In genomic region chr6:57255451-57256181, GRCh38 we compare ENCODE assay signal across 19 cellular contexts. TPM values are rescaled to one million over a fixed set of nuclear protein-coding genes. Genes with fewer than 3 reads are reported as not detected.
A peak's percentile ranks its signal among the peaks of the same experiment; 100 is the strongest.
DNase-seq lines count a peak whose midpoint lies in the region; ATAC-seq and TF ChIP-seq lines count a peak whose summit lies in the region.
"Had no signal": no experiment of that assay in that cellular context is flagged by ENCODE, and none has a peak within 500 bp of the region (broad histone marks: within the 10 kb centered on the region; RNA-seq: fewer than 3 reads in every experiment).

No MANE protein-coding gene starts in this region.

- peaks cover 38% of the 10 kb centered on the region for H3K4me1 Mint-ChIP-seq in progenitor cell of endocrine pancreas (ENCODE audit: low read depth)
- H3K4me1 Mint-ChIP-seq: CD4-positive, alpha-beta memory T cell had no signal

- TF ChIP-seq POLR2A in breast epithelium (IDR thresholded peaks at IDR 0.05) = no peak

- no peaks in the 10 kb centered on the region for H3K9me3 ChIP-seq in breast epithelium
- H3K9me3 ChIP-seq: BLaER1, HAP-1 had no signal

- no peaks in the 10 kb centered on the region for H3K36me3 Mint-ChIP-seq in progenitor cell of endocrine pancreas (ENCODE audit: insufficient read depth)
- H3K36me3 Mint-ChIP-seq: CD4-positive, alpha-beta memory T cell had no signal

- intact Hi-C loops in breast epithelium (cut with DNase I; ENCODE audit: low total_unique reads) = no loop called here

- H3K27me3 Mint-ChIP-seq in progenitor cell of endocrine pancreas = no peaks in the 10 kb centered on the region

- no peak overlapping the region for H3K27ac ChIP-seq in foreskin keratinocyte
- no peak overlapping the region for H3K27ac ChIP-seq in breast epithelium
- H3K27ac ChIP-seq: BLaER1 had no signal

- peak overlapping the region; percentile 78 for H3K27ac Mint-ChIP-seq in progenitor cell of endocrine pancreas
- H3K27ac Mint-ChIP-seq: CD4-positive, alpha-beta memory T cell had no signal

- H3K4me1 ChIP-seq in foreskin keratinocyte (no peaks in the 10 kb centered on the region), breast epithelium (no peaks in the 10 kb centered on the region)
- H3K4me1 ChIP-seq: BLaER1 had no signal

- DNase-seq in ELR (ENCODE audit: low read depth) (peak; percentile 59), amniotic epithelial cell (ENCODE audit: low read depth) (peak; percentile 17), foreskin keratinocyte (peak; percentile 15 to 31), progenitor cell of endocrine pancreas (ENCODE audit: low spot score, unreplicated experiment) (no peak), breast epithelium (ENCODE audit: low spot score in 2 of 2) (no peak), nucleus accumbens (lab: John Stamatoyannopoulos, UW) (no peak), HUDEP-2 (lab: John Stamatoyannopoulos, UW; ENCODE audit: unreplicated experiment in 76 of 76) (no peak)
- DNase-seq: CD4-positive, alpha-beta memory T cell; DMS153; GF-D8; KBM-7; NCI-H1105 treated with DMSO at 0.1 percent for 48 hours; NCI-H187; NCI-H2107; NCI-H226; NK-92 treated with Interleukin-12 subunit alpha and Interleukin-12 subunit beta, amount 100 ng/mL, for 24 hours had no signal

- H3K27me3 ChIP-seq in foreskin keratinocyte (no peaks in the 10 kb centered on the region), breast epithelium (no peaks in the 10 kb centered on the region)
- H3K27me3 ChIP-seq: BLaER1 had no signal

- H3K4me3 ChIP-seq in breast epithelium = no peak overlapping the region
- H3K4me3 ChIP-seq: BLaER1, HAP-1 had no signal

- TF ChIP-seq CTCF in foreskin keratinocyte (conservative IDR thresholded peaks at IDR 0.05) (no peak), progenitor cell of endocrine pancreas (IDR thresholded peaks at IDR 0.05; ENCODE audit: unreplicated experiment) (no peak), breast epithelium (IDR thresholded peaks at IDR 0.05) (no peak)

- H3K9me3 Mint-ChIP-seq in progenitor cell of endocrine pancreas (ENCODE audit: low read depth) = peaks cover 4% of the 10 kb centered on the region
- H3K9me3 Mint-ChIP-seq: CD4-positive, alpha-beta memory T cell had no signal

- ATAC-seq in foreskin keratinocyte = no peak
- ATAC-seq: Right ventricle myocardium inferior had no signal

- H3K4me3 Mint-ChIP-seq in progenitor cell of endocrine pancreas (ENCODE audit: low read depth) = no peak overlapping the region
- H3K4me3 Mint-ChIP-seq: CD4-positive, alpha-beta memory T cell had no signal

- H3K36me3 ChIP-seq in breast epithelium = no peaks in the 10 kb centered on the region
- H3K36me3 ChIP-seq: BLaER1, HAP-1 had no signal

RNA-seq across cellular contexts. Expression of gene RAB23, which starts 33.5 kb away (rescaled TPM):
- total RNA-seq in foreskin keratinocyte = 17.2 and 18.2 TPM in 2 replicates
- 6.9 and 9.3 TPM in 2 replicates for polyA plus RNA-seq in foreskin keratinocyte
- 15.3 and 16.6 TPM in 2 replicates for total RNA-seq in progenitor cell of endocrine pancreas
- 10 to 100 TPM; 10.4 to 11.7 (median 10.8) TPM for total RNA-seq in breast epithelium

Comparison
In these comparisons a context has a peak if more than half of its experiments do, and no peak if none do; other contexts are left out.
1. DNase-seq: peak in ELR (single experiment), amniotic epithelial cell (single experiment) and foreskin keratinocyte (2 of 2); none in progenitor cell of endocrine pancreas (single experiment), breast epithelium (0 of 2), nucleus accumbens (0 of 56) and HUDEP-2 (0 of 76).